In the genomic region with DNA sequence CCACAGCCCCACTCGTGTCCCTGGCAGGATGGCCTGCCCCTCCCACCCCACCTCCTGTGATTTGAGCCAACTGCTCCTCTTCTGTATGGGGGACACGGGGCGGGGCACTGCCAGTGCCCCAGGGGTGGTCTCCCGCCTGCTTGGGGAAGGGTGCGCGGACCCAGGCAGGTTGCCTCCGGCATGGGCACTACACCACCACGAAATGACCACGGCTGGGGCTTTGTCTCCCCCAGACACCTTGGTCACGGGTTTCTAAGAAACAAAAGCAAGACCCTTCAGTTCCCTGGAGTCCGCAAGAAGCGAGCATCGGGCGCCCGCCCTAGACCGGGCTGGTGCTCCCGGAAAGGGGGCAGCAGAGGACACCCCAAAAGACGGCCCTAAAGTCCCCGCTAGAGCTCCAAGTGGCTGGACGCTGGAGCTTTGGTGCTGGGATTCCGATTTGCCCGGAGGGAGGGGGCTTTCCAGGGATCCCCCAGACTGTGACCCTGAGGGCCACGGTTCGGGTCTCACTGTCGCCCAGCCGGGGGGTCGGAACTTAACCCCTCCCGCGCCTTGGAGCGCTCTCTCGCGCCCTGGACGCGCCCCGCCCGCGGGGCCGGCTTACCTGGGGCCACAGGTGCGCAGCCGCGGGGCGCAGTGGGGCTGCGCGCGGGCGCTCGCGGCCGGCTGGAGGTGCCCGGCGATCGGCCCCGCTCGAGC, we compare ENCODE assay signal across 9 cellular contexts.
DNase-seq lines count a peak whose midpoint lies in the region; ATAC-seq and TF ChIP-seq lines count a peak whose summit lies in the region.
"Had no signal": no experiment of that assay in that cellular context is flagged by ENCODE, and none has a peak within 500 bp of the region (broad histone marks: within the 10 kb centered on the region; RNA-seq: fewer than 3 reads in every experiment).

No MANE protein-coding gene starts in this region.

- H3K36me3 ChIP-seq in brain microvascular endothelial cell (replicated peaks) (no peaks in the 10 kb centered on the region), skeletal muscle tissue (ENCODE audit: control insufficient read depth in 3 of 3, insufficient read depth in 3 of 3, low read length in 3 of 3) (no peaks in the 10 kb centered on the region), Karpas-422 (ENCODE audit: insufficient read depth, low read length) (no peaks in the 10 kb centered on the region)

- H2AFZ ChIP-seq in Karpas-422 (ENCODE audit: low read length), result no peak overlapping the region

- H3K4me1 ChIP-seq in skeletal muscle tissue (ENCODE audit: control insufficient read depth in 3 of 3, insufficient read depth in 3 of 3, low read length in 3 of 3) (peaks cover 0 to 11% (median 10%) of the 10 kb centered on the region in 3 donors), Karpas-422 (ENCODE audit: low read length) (peaks cover 5% of the 10 kb centered on the region)

- peak overlapping the region; percentile 48 for H3K4me3 ChIP-seq in GM12875 (ENCODE audit: low read depth, low read length)
- H3K4me3 ChIP-seq in brain microvascular endothelial cell (ENCODE audit: low read depth, low read length), result peak overlapping the region; percentile 64
- peak overlapping the region; percentile 15 to 52 (median 43) for H3K4me3 ChIP-seq in skeletal muscle tissue (ENCODE audit: low read length in 3 of 3)
- no peak overlapping the region for H3K4me3 ChIP-seq in Karpas-422 (ENCODE audit: low read length)

- in situ Hi-C loops in brain microvascular endothelial cell (cut with HindIII; ENCODE audit: low pct_ligation_motif_present, low sequenced_read_pairs), result no loop called here

- ATAC-seq in HG02610 (IDR thresholded peaks at IDR 0.05; ENCODE audit: unreplicated experiment) (no peak), HG03521 (IDR thresholded peaks at IDR 0.05; ENCODE audit: unreplicated experiment) (no peak), HG03565 (IDR thresholded peaks at IDR 0.05; ENCODE audit: unreplicated experiment) (no peak)

- H3K9me3 ChIP-seq in skeletal muscle tissue (ENCODE audit: control insufficient read depth in 3 of 3, low read length in 3 of 3) (no peaks in the 10 kb centered on the region), Karpas-422 (ENCODE audit: low read length) (no peaks in the 10 kb centered on the region)

- H3K27me3 ChIP-seq in brain microvascular endothelial cell (replicated peaks) (no peaks in the 10 kb centered on the region), skeletal muscle tissue (ENCODE audit: control insufficient read depth in 3 of 3, insufficient read depth in 3 of 3, low read length in 3 of 3) (peaks cover 16 to 39% (median 28%) of the 10 kb centered on the region in 3 donors), Karpas-422 (ENCODE audit: low read length) (no peaks in the 10 kb centered on the region)

- no peaks in the 10 kb centered on the region for H3K79me2 ChIP-seq in Karpas-422 (ENCODE audit: low read length)

- no peak overlapping the region for H3K27ac ChIP-seq in brain microvascular endothelial cell
- H3K27ac ChIP-seq in skeletal muscle tissue (ENCODE audit: low read depth, low read length), result no peak overlapping the region
- H3K27ac ChIP-seq in Karpas-422 (ENCODE audit: low read length), result no peak overlapping the region

- H4K20me1 ChIP-seq in Karpas-422 (ENCODE audit: insufficient read depth, low read depth, low read length), result no peaks in the 10 kb centered on the region

- H3K9me2 ChIP-seq in Karpas-422 (replicated peaks; ENCODE audit: insufficient read depth, low read length), result no peaks in the 10 kb centered on the region

- no peak overlapping the region for H3K4me2 ChIP-seq in Karpas-422 (ENCODE audit: low read depth, low read length, poor library complexity, severe bottlenecking)

- H3K9ac ChIP-seq in skeletal muscle tissue (ENCODE audit: low read depth in 1 of 3, low read length in 3 of 3), result peak overlapping the region in 1 of 3 donors; percentile 60
- H3K9ac ChIP-seq in Karpas-422 (ENCODE audit: low read length), result no peak overlapping the region

- TF ChIP-seq CTCF in GM12875 (IDR thresholded peaks at IDR 0.05; ENCODE audit: borderline replicate concordance, insufficient read depth, low read depth, low read length) (no peak), brain microvascular endothelial cell (IDR thresholded peaks at IDR 0.05; ENCODE audit: low read depth, low read length, missing control alignments) (peak; percentile 31)

- DNase-seq in brain microvascular endothelial cell (no peak), iPS-NIHi11 (ENCODE audit: low spot score) (peak; percentile 46), Karpas-422 (no peak)
- DNase-seq: T-helper 2 cell had no signal
